In genomic region chr2:46610014-46610413, GRCh38 we compare ENCODE assay signal across 1 cellular context.
TF ChIP-seq lines count a peak whose summit lies in the region.

No MANE protein-coding gene starts in this region.

TF ChIP-seq in K562, 482 proteins besides CTCF, POLR2A, EP300 and RAD21 (continued from another document):
- TF ChIP-seq TRIM25 (IDR thresholded peaks at IDR 0.05; ENCODE audit: borderline replicate concordance): no peak
- peak; percentile 11; the same call in 1 of the 2 replicates for TF ChIP-seq TFE3 (CRISPR knock-in tag; IDR thresholded peaks at IDR 0.05)
- no peak for TF ChIP-seq CBX5 (IDR thresholded peaks at IDR 0.05; ENCODE audit: borderline replicate concordance, low read depth)
- no peak for TF ChIP-seq HDGF (IDR thresholded peaks at IDR 0.05)
- TF ChIP-seq TBL1XR1 (IDR thresholded peaks at IDR 0.05; ENCODE audit: low read length in 2 of 2): no peak
- TF ChIP-seq ZZZ3 (IDR thresholded peaks at IDR 0.05): no peak
